ENCODE assay signal across 1 cellular context in genomic region chr20:34014878-34015277, GRCh38.
TF ChIP-seq lines count a peak whose summit lies in the region.

No MANE protein-coding gene starts in this region.

TF ChIP-seq in neural cell, 6 proteins besides CTCF, POLR2A, EP300 and RAD21 (continued from another document):
- TF ChIP-seq REST (IDR thresholded peaks at IDR 0.05; ENCODE audit: borderline replicate concordance) = no peak
- TF ChIP-seq TAF1 (IDR thresholded peaks at IDR 0.05; ENCODE audit: low read depth) = no peak
- no peak for TF ChIP-seq SMC3 (conservative IDR thresholded peaks at IDR 0.05; ENCODE audit: poor library complexity)
